In genomic region chr15:75200765-75201608, GRCh38 we compare ENCODE assay signal across 9 cellular contexts. TPM values are rescaled to one million over a fixed set of nuclear protein-coding genes. Genes with fewer than 3 reads are reported as not detected.
DNase-seq lines count a peak whose midpoint lies in the region; ATAC-seq and TF ChIP-seq lines count a peak whose summit lies in the region.
"Had no signal": no experiment of that assay in that cellular context is flagged by ENCODE, and none has a peak within 500 bp of the region (broad histone marks: within the 10 kb centered on the region; RNA-seq: fewer than 3 reads in every experiment).

No MANE protein-coding gene starts in this region.

- peak overlapping the region; percentile 76 to 87 for H3K9ac ChIP-seq in mucosa of rectum (ENCODE audit: low read depth in 1 of 2, low read length in 2 of 2)

- no peaks in the 10 kb centered on the region for H3K36me3 Mint-ChIP-seq in IgD-negative memory B cell

- H3K4me1 ChIP-seq in ectodermal cell (ENCODE audit: control insufficient read depth, insufficient read depth, low read length) (peaks cover 14% of the 10 kb centered on the region), mucosa of rectum (ENCODE audit: control insufficient read depth in 2 of 2, insufficient read depth in 2 of 2, low read length in 2 of 2) (peaks cover 39 to 43% of the 10 kb centered on the region in 2 donors), testis (peaks cover 64% of the 10 kb centered on the region)

- intact Hi-C loops in testis (cut with DNase I; ENCODE audit: low total_unique reads) = loop anchor here (5.0 kb wide), 2 partner anchors 159 to 174 kb away; no protein-coding TSS in a partner anchor

- peak overlapping the region; percentile 92 to 99 (median 96) for H3K27ac Mint-ChIP-seq in IgD-negative memory B cell

- TF ChIP-seq CTCF in WERI-Rb-1 (IDR thresholded peaks at IDR 0.05; ENCODE audit: low read depth, low read length) (no peak), testis (IDR thresholded peaks at IDR 0.05) (no peak)

- peak overlapping the region; percentile 88 to 98 (median 96) for H3K4me3 Mint-ChIP-seq in IgD-negative memory B cell

- WGBS in ectodermal cell, 2 experiments = 18 to 20% methylated on average over 21 of the region's 21 CpGs
- WGBS in testis, 2 donors = 13 to 19% methylated on average over 16 to 21 of the region's 21 CpGs

- H3K4me3 ChIP-seq in WERI-Rb-1 (ENCODE audit: low read depth, low read length) (peak overlapping the region; percentile 92), ectodermal cell (ENCODE audit: insufficient read depth, low read depth, low read length) (peak overlapping the region; percentile 52), mucosa of rectum (ENCODE audit: low read length in 2 of 2) (peak overlapping the region; percentile 90), testis (peak overlapping the region; percentile 82 to 97)

- DNase-seq in DMS53 (lab: John Stamatoyannopoulos, UW) = peak; percentile 95
- peak; percentile 35 for DNase-seq in WERI-Rb-1
- no peak for DNase-seq in testis
- DNase-seq in occipital lobe (lab: John Stamatoyannopoulos, UW) = no peak

- peak overlapping the region; percentile 92 for H3K27ac ChIP-seq in WERI-Rb-1
- no peak overlapping the region for H3K27ac ChIP-seq in ectodermal cell (ENCODE audit: insufficient read depth, low read depth, low read length, poor library complexity, severe bottlenecking)
- peak overlapping the region; percentile 89 to 96 for H3K27ac ChIP-seq in mucosa of rectum (ENCODE audit: low read depth in 2 of 2, low read length in 2 of 2)
- peak overlapping the region in 1 of 2 donors; percentile 89 for H3K27ac ChIP-seq in testis

- H3K4me1 Mint-ChIP-seq in IgD-negative memory B cell = peaks cover 19 to 29% (median 28%) of the 10 kb centered on the region in 3 donors

- ATAC-seq in HG03354 (IDR thresholded peaks at IDR 0.05; ENCODE audit: poor library complexity, severe bottlenecking, unreplicated experiment) = no peak

- H3K36me3 ChIP-seq in WERI-Rb-1 (peaks cover 9% of the 10 kb centered on the region), ectodermal cell (ENCODE audit: control insufficient read depth, insufficient read depth, low read length) (no peaks in the 10 kb centered on the region), mucosa of rectum (ENCODE audit: control insufficient read depth in 2 of 2, insufficient read depth in 2 of 2, low read length in 2 of 2) (peaks cover 4 to 5% of the 10 kb centered on the region in 2 donors), testis (ENCODE audit: low read depth, missing control alignments) (no peaks in the 10 kb centered on the region)

- TF ChIP-seq POLR2A in testis (IDR thresholded peaks at IDR 0.05) = no peak

- H3K27me3 Mint-ChIP-seq in IgD-negative memory B cell = no peaks in the 10 kb centered on the region

- no peaks in the 10 kb centered on the region for H3K9me3 Mint-ChIP-seq in IgD-negative memory B cell

- H3K9me3 ChIP-seq in WERI-Rb-1 (ENCODE audit: severe bottlenecking) (no peaks in the 10 kb centered on the region), ectodermal cell (ENCODE audit: control insufficient read depth, low read length) (no peaks in the 10 kb centered on the region), mucosa of rectum (ENCODE audit: control insufficient read depth in 2 of 2, low read length in 2 of 2) (no peaks in the 10 kb centered on the region), testis (no peaks in the 10 kb centered on the region)

- H3K27me3 ChIP-seq in WERI-Rb-1 (ENCODE audit: insufficient read depth, low read depth, severe bottlenecking) = no peaks in the 10 kb centered on the region
- peaks cover 48% of the 10 kb centered on the region for H3K27me3 ChIP-seq in ectodermal cell (ENCODE audit: control insufficient read depth, insufficient read depth, low read length, poor library complexity, severe bottlenecking)
- no peaks in the 10 kb centered on the region for H3K27me3 ChIP-seq in mucosa of rectum (ENCODE audit: control insufficient read depth in 2 of 2, insufficient read depth in 2 of 2, low read length in 2 of 2)
- H3K27me3 ChIP-seq in testis = no peaks in the 10 kb centered on the region

RNA-seq across cellular contexts. Expression of gene C15orf39, which starts 0.7 kb away (rescaled TPM):
- 6.3 TPM for polyA plus RNA-seq in IgD-negative memory B cell
- polyA plus RNA-seq in ectodermal cell (2013, experiment 1 of 4) = 7.9 TPM
- 10.5 TPM for polyA plus RNA-seq in ectodermal cell (2013, experiment 2 of 4)
- polyA plus RNA-seq in ectodermal cell (2013, experiment 3 of 4) = 7.4 TPM
- 8.9 TPM for polyA plus RNA-seq in ectodermal cell (2013, experiment 4 of 4)
- 100 to 1,000 TPM; 167 to 168 TPM for total RNA-seq in testis
- 321 TPM for polyA plus RNA-seq in testis (ENCODE audit: insufficient read depth, low read depth, low replicate concordance)
- 0.31 TPM for total RNA-seq in occipital lobe

RNA-seq across cellular contexts. Expression of gene GOLGA6C, which starts 57.1 kb away (rescaled TPM):
- not detected for polyA plus RNA-seq in IgD-negative memory B cell
- polyA plus RNA-seq in ectodermal cell (2013, experiment 1 of 4) = not detected
- not detected for polyA plus RNA-seq in ectodermal cell (2013, experiment 2 of 4)
- polyA plus RNA-seq in ectodermal cell (2013, experiment 3 of 4) = not detected
- not detected for polyA plus RNA-seq in ectodermal cell (2013, experiment 4 of 4)
- 10 to 100 TPM in 1 of 2 donors, 1 to 10 TPM in 1; 9.1 to 16.1 TPM for total RNA-seq in testis
- 15.1 TPM for polyA plus RNA-seq in testis (ENCODE audit: insufficient read depth, low read depth, low replicate concordance)
- total RNA-seq in occipital lobe = not detected
- total RNA-seq: T-helper 2 cell treated with Interferon-gamma antibody and Interleukin-4, amounts not matched to agents 100 ng/mL and 5 ng/mL, for 36 hours had no signal

Comparison
In these comparisons a context has a peak if more than half of its experiments do, and no peak if none do; other contexts are left out.
1. DNase-seq: peak in DMS53 (single experiment) and WERI-Rb-1 (single experiment); none in testis (single experiment) and occipital lobe (single experiment).
2. RNA of gene C15orf39, which starts 0.7 kb away (total RNA-seq): 167 to 168 TPM in testis; 0.31 TPM in occipital lobe (single experiment); every median in the first group is over 100 times any median in the second.
3. RNA of gene GOLGA6C, which starts 57.1 kb away (total RNA-seq): 9.1 to 16.1 TPM in testis; not detected in occipital lobe (single experiment); every median in the first group is over 10 times any median in the second.
4. Peak in every context shown above with its lines, with median percentiles within 50 percentile points of each other: H3K4me3 ChIP-seq.